In the genomic region with DNA sequence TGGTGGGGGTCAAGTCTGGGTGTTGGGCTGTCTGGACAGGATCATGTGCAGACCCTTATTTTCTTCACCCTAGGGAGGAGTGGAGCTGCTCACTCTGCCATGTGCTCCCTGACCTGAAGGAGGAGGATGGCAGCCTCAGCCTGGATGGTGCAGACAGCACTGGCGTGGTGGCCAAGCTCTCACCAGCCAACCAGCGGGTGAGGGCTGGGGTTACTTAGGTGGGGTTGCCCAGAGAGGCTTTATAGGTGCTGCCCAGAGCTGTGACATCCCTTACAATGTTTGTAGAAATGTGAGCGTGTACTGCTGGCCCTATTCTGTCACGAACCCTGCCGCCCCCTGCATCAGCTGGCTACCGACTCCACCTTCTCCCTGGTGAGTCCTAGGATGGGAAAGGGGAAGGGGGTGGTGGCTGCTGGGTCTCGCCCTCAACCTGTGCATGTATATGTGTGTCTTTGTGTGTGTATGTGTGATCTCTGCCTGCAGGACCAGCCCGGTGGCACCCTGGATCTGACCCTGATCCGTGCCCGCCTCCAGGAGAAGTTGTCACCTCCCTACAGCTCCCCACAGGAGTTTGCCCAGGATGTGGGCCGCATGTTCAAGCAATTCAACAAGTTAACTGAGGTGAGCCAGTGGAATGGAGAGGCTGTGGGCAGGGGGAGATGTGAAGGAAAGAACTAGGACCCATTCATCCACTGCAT, we compare ENCODE assay signal across 23 cellular contexts. TPM values are rescaled to one million over a fixed set of nuclear protein-coding genes. Genes with fewer than 3 reads are reported as not detected.
DNase-seq lines count a peak whose midpoint lies in the region; FAIRE-seq and TF ChIP-seq lines count a peak whose summit lies in the region.
"Had no signal": no experiment of that assay in that cellular context is flagged by ENCODE, and none has a peak within 500 bp of the region (broad histone marks: within the 10 kb centered on the region; RNA-seq: fewer than 3 reads in every experiment).

No MANE protein-coding gene starts in this region.

- H3K79me2 ChIP-seq in endothelial cell of umbilical vein (ENCODE audit: control insufficient read depth, insufficient read depth, low read length), result peaks cover 47% of the 10 kb centered on the region

- no peak overlapping the region for H2AFZ ChIP-seq in endothelial cell of umbilical vein (ENCODE audit: low read depth, low read length)

- H3K36me3 ChIP-seq in endothelial cell of umbilical vein (ENCODE audit: control insufficient read depth in 2 of 2, extremely low read depth in 1 of 2, insufficient read depth in 2 of 2, low read length in 2 of 2), result peaks cover 14 to 50% of the 10 kb centered on the region in 2 experiments
- peaks cover 46 to 69% (median 56%) of the 10 kb centered on the region in 4 donors for H3K36me3 ChIP-seq in sigmoid colon
- H3K36me3 ChIP-seq: uterus had no signal

- H3K27me3 Mint-ChIP-seq in activated naive CD4-positive, alpha-beta T cell treated with anti-CD3 and anti-CD28 coated beads, Interleukin-2, amount 50 U/mL, for 24 hours, result no peaks in the 10 kb centered on the region
- H3K27me3 Mint-ChIP-seq in activated naive CD4-positive, alpha-beta T cell treated with anti-CD3 and anti-CD28 coated beads, Interleukin-2, amount 10 ng/mL, durations not matched to agents 7 days and 5 days, result no peaks in the 10 kb centered on the region
- H3K27me3 Mint-ChIP-seq in activated CD4-positive, alpha-beta T cell treated with anti-CD3 and anti-CD28 coated beads, Interleukin-2, amount 10 ng/mL, durations not matched to agents 24 days and 14 days, result no peaks in the 10 kb centered on the region
- H3K27me3 Mint-ChIP-seq: activated T-helper 17 cell treated with anti-CD3 and anti-CD28 coated beads, Interleukin-2, amount 50 U/mL, for 72 hours had no signal

- no peak for TF ChIP-seq EP300 in sigmoid colon (IDR thresholded peaks at IDR 0.05)

- FAIRE-seq in endothelial cell of umbilical vein (lab: Jason Lieb, UNC), result no peak
- FAIRE-seq: keratinocyte had no signal

- H3K27me3 ChIP-seq in endothelial cell of umbilical vein (ENCODE audit: control insufficient read depth in 2 of 2, insufficient read depth in 2 of 2, low read length in 2 of 2) (no peaks in the 10 kb centered on the region), sigmoid colon (no peaks in the 10 kb centered on the region)
- H3K27me3 ChIP-seq: adrenal gland, BLaER1, SJSA1, uterus had no signal

- no peak for DNase-seq in activated naive CD4-positive, alpha-beta T cell treated with anti-CD3 and anti-CD28 coated beads, Interleukin-2, amount 10 ng/mL, durations not matched to agents 7 days and 5 days
- DNase-seq in endothelial cell of umbilical vein (ENCODE audit: low read depth, low spot score) (no peak), sigmoid colon (peak; percentile 64), Ammon's horn (ENCODE audit: low spot score) (no peak), NCI-H1694 (lab: John Stamatoyannopoulos, UW) (no peak)
- DNase-seq in activated CD4-positive, alpha-beta T cell treated with anti-CD3 and anti-CD28 coated beads, Interleukin-2, amount 10 ng/mL, durations not matched to agents 24 days and 14 days, result no peak
- DNase-seq: ACHN, COR-L47, cortex of kidney, H9, NCI-H1048, NCI-H187, NCI-H526, uterus had no signal

- no peak overlapping the region for H3K9ac ChIP-seq in endothelial cell of umbilical vein (replicated peaks; ENCODE audit: extremely low read depth, insufficient read depth, low read length)
- H3K9ac ChIP-seq: BLaER1 had no signal

- no peak overlapping the region for H3K4me3 ChIP-seq in endothelial cell of umbilical vein (replicated peaks in 1 of 3; ENCODE audit: insufficient read depth in 1 of 3, low read depth in 1 of 3, low read length in 3 of 3)
- H3K4me3 ChIP-seq in sigmoid colon, result no peak overlapping the region
- H3K4me3 ChIP-seq: adrenal gland, BLaER1, SJSA1, smooth muscle cell, uterus had no signal

- TF ChIP-seq POLR2A in endothelial cell of umbilical vein (IDR thresholded peaks at IDR 0.05; ENCODE audit: low read depth, low read length) (no peak), sigmoid colon (IDR thresholded peaks at IDR 0.05) (no peak)

- no peak overlapping the region for H3K4me3 Mint-ChIP-seq in activated naive CD4-positive, alpha-beta T cell treated with anti-CD3 and anti-CD28 coated beads, Interleukin-2, amount 50 U/mL, for 24 hours
- H3K4me3 Mint-ChIP-seq in activated naive CD4-positive, alpha-beta T cell treated with anti-CD3 and anti-CD28 coated beads, Interleukin-2, amount 10 ng/mL, durations not matched to agents 7 days and 5 days, result no peak overlapping the region
- H3K4me3 Mint-ChIP-seq in activated CD4-positive, alpha-beta T cell treated with anti-CD3 and anti-CD28 coated beads, Interleukin-2, amount 10 ng/mL, durations not matched to agents 24 days and 14 days, result no peak overlapping the region
- H3K4me3 Mint-ChIP-seq: activated T-helper 17 cell treated with anti-CD3 and anti-CD28 coated beads, Interleukin-2, amount 50 U/mL, for 72 hours; T-helper 1 cell treated with Interleukin-12 subunit alpha and Interleukin-12 subunit beta and Interleukin-4 antibody, amounts not matched to agents 30 μg/mL and 1 μg/mL, for 36 hours had no signal

- no peaks in the 10 kb centered on the region for H3K9me1 ChIP-seq in endothelial cell of umbilical vein (replicated peaks; ENCODE audit: control insufficient read depth, extremely low read depth, insufficient read depth, low read length)

- peaks cover 34% of the 10 kb centered on the region for H3K4me1 Mint-ChIP-seq in activated naive CD4-positive, alpha-beta T cell treated with anti-CD3 and anti-CD28 coated beads, Interleukin-2, amount 50 U/mL, for 24 hours
- H3K4me1 Mint-ChIP-seq in activated naive CD4-positive, alpha-beta T cell treated with anti-CD3 and anti-CD28 coated beads, Interleukin-2, amount 10 ng/mL, durations not matched to agents 7 days and 5 days, result peaks cover 47% of the 10 kb centered on the region
- H3K4me1 Mint-ChIP-seq in activated CD4-positive, alpha-beta T cell treated with anti-CD3 and anti-CD28 coated beads, Interleukin-2, amount 10 ng/mL, durations not matched to agents 24 days and 14 days, result peaks cover 41% of the 10 kb centered on the region

- CTCF ChIA-PET in activated naive CD4-positive, alpha-beta T cell treated with anti-CD3 and anti-CD28 coated beads, Interleukin-2, amount 10 ng/mL, durations not matched to agents 7 days and 5 days (lab: Charles Lee), result interaction anchor here (1.5 kb wide), 1 partner anchor 30 kb away, joined by 7 read pairs; the partner anchor contains the start of gene ZBTB45
- CTCF ChIA-PET in endothelial cell of umbilical vein (lab: Charles Lee), result interaction anchor here (1.4 kb wide), 1 partner anchor 30 kb away, joined by 6 read pairs; the partner anchor contains the start of gene ZBTB45

- H3K27ac Mint-ChIP-seq in activated naive CD4-positive, alpha-beta T cell treated with anti-CD3 and anti-CD28 coated beads, Interleukin-2, amount 50 U/mL, for 24 hours, result peak overlapping the region; percentile 90
- no peak overlapping the region for H3K27ac Mint-ChIP-seq in activated naive CD4-positive, alpha-beta T cell treated with anti-CD3 and anti-CD28 coated beads, Interleukin-2, amount 10 ng/mL, durations not matched to agents 7 days and 5 days
- H3K27ac Mint-ChIP-seq in activated CD4-positive, alpha-beta T cell treated with anti-CD3 and anti-CD28 coated beads, Interleukin-2, amount 10 ng/mL, durations not matched to agents 24 days and 14 days, result no peak overlapping the region
- H3K27ac Mint-ChIP-seq: activated T-helper 17 cell treated with anti-CD3 and anti-CD28 coated beads, Interleukin-2, amount 50 U/mL, for 72 hours; T-helper 1 cell treated with Interleukin-12 subunit alpha and Interleukin-12 subunit beta and Interleukin-4 antibody, amounts not matched to agents 30 μg/mL and 1 μg/mL, for 36 hours had no signal

- TF ChIP-seq CTCF in VCaP (conservative IDR thresholded peaks at IDR 0.05) (no peak), endothelial cell of umbilical vein (IDR thresholded peaks at IDR 0.05; ENCODE audit: extremely low read depth in 1 of 2, insufficient read depth in 1 of 2, low read depth in 1 of 2, low read length in 2 of 2) (no peak), sigmoid colon (IDR thresholded peaks at IDR 0.05) (no peak)

- H3K9me3 ChIP-seq in endothelial cell of umbilical vein (replicated peaks; ENCODE audit: control insufficient read depth, insufficient read depth, low read length) (no peaks in the 10 kb centered on the region), sigmoid colon (no peaks in the 10 kb centered on the region)
- H3K9me3 ChIP-seq: adrenal gland, BLaER1, uterus had no signal

- BruUV-seq in endothelial cell of umbilical vein (replicated peaks; lab: Mats Ljungman, UMichigan), result TSS peak; percentile 19

- intact Hi-C loops in endothelial cell of umbilical vein (cut with micrococcal nuclease), result no loop called here
- intact Hi-C loops in sigmoid colon (cut with DNase I), result no loop called here
- intact Hi-C loops in activated CD4-positive, alpha-beta T cell treated with anti-CD3 and anti-CD28 coated beads, Interleukin-2, amount 10 ng/mL, durations not matched to agents 24 days and 14 days (cut with micrococcal nuclease), result no loop called here

- H3K4me2 ChIP-seq in endothelial cell of umbilical vein (ENCODE audit: insufficient read depth, low read length), result no peak overlapping the region
- H3K4me2 ChIP-seq: BLaER1, smooth muscle cell had no signal

- peaks cover 33% of the 10 kb centered on the region for H3K36me3 Mint-ChIP-seq in activated naive CD4-positive, alpha-beta T cell treated with anti-CD3 and anti-CD28 coated beads, Interleukin-2, amount 50 U/mL, for 24 hours
- peaks cover 67% of the 10 kb centered on the region for H3K36me3 Mint-ChIP-seq in activated naive CD4-positive, alpha-beta T cell treated with anti-CD3 and anti-CD28 coated beads, Interleukin-2, amount 10 ng/mL, durations not matched to agents 7 days and 5 days
- peaks cover 83% of the 10 kb centered on the region for H3K36me3 Mint-ChIP-seq in activated CD4-positive, alpha-beta T cell treated with anti-CD3 and anti-CD28 coated beads, Interleukin-2, amount 10 ng/mL, durations not matched to agents 24 days and 14 days (ENCODE audit: low read depth)

- peaks cover 25% of the 10 kb centered on the region for H3K4me1 ChIP-seq in endothelial cell of umbilical vein (ENCODE audit: control insufficient read depth, extremely low read depth, insufficient read depth, low read length)
- peaks cover 0 to 43% (median 36%) of the 10 kb centered on the region in 4 donors for H3K4me1 ChIP-seq in sigmoid colon

- H3K9me3 Mint-ChIP-seq in activated naive CD4-positive, alpha-beta T cell treated with anti-CD3 and anti-CD28 coated beads, Interleukin-2, amount 50 U/mL, for 24 hours, result no peaks in the 10 kb centered on the region
- no peaks in the 10 kb centered on the region for H3K9me3 Mint-ChIP-seq in activated naive CD4-positive, alpha-beta T cell treated with anti-CD3 and anti-CD28 coated beads, Interleukin-2, amount 10 ng/mL, durations not matched to agents 7 days and 5 days
- no peaks in the 10 kb centered on the region for H3K9me3 Mint-ChIP-seq in activated CD4-positive, alpha-beta T cell treated with anti-CD3 and anti-CD28 coated beads, Interleukin-2, amount 10 ng/mL, durations not matched to agents 24 days and 14 days
- H3K9me3 Mint-ChIP-seq: activated T-helper 17 cell treated with anti-CD3 and anti-CD28 coated beads, Interleukin-2, amount 50 U/mL, for 72 hours; H9; T-helper 1 cell treated with Interleukin-12 subunit alpha and Interleukin-12 subunit beta and Interleukin-4 antibody, amounts not matched to agents 30 μg/mL and 1 μg/mL, for 36 hours had no signal

- H3K27ac ChIP-seq in VCaP (0 out of 2 replicates have a peak overlapping the region, but pooled peaks have one; percentile 11), endothelial cell of umbilical vein (ENCODE audit: insufficient read depth, low read depth, low read length) (no peak overlapping the region), sigmoid colon (no peak overlapping the region)
- H3K27ac ChIP-seq: adrenal gland, BLaER1, SJSA1, uterus had no signal

- WGBS in sigmoid colon, 2 donors, result 88 to 92% methylated on average over 11 of the region's 11 CpGs

- POLR2A ChIA-PET in endothelial cell of umbilical vein (lab: Charles Lee), result interaction anchor here (0.6 kb wide), 1 partner anchor 25 kb away, joined by 5 read pairs; no protein-coding TSS in a partner anchor

- dilution Hi-C loops in endothelial cell of umbilical vein (cut with MboI; ENCODE audit: extremely low pct_ligation_motif_present, low sequenced_read_pairs), result no loop called here

- H4K20me1 ChIP-seq in endothelial cell of umbilical vein (replicated peaks; ENCODE audit: control insufficient read depth, extremely low read depth, insufficient read depth, low read length), result peaks cover 4% of the 10 kb centered on the region

RNA-seq across cellular contexts. Expression of gene CHMP2A, which starts 5.1 kb away (rescaled TPM):
- total RNA-seq in endothelial cell of umbilical vein (96.8 and 105 TPM in 2 replicates), sigmoid colon (100 to 1,000 TPM; 101 to 144 (median 136) TPM)
- polyA plus RNA-seq in endothelial cell of umbilical vein (126 and 150 TPM in 2 replicates), sigmoid colon (100 to 1,000 TPM; 196 to 372 (median 300) TPM)
- polyA plus RNA-seq in endothelial cell of umbilical vein (2011; cell fraction: cytosol; rRNA removed), result 177 and 193 TPM in 2 replicates
- polyA plus RNA-seq in endothelial cell of umbilical vein (2011; cell fraction: nucleus; rRNA removed), result 97.8 and 107 TPM in 2 replicates
- polyA plus RNA-seq in endothelial cell of umbilical vein (2012), result 117 and 164 TPM in 2 replicates
- 114 and 117 TPM in 2 replicates for polyA minus RNA-seq in endothelial cell of umbilical vein
- polyA minus RNA-seq in endothelial cell of umbilical vein (2011; cell fraction: cytosol; rRNA and poly(A)+ RNA removed), result 73.7 TPM
- 19.9 and 22.4 TPM in 2 replicates for polyA minus RNA-seq in endothelial cell of umbilical vein (2011; cell fraction: nucleus; rRNA and poly(A)+ RNA removed)
- 108 and 114 TPM in 2 replicates for total RNA-seq in activated CD4-positive, alpha-beta T cell treated with anti-CD3 and anti-CD28 coated beads, Interleukin-2, amount 10 ng/mL, durations not matched to agents 24 days and 14 days

RNA-seq across cellular contexts. Expression of gene TRIM28, which starts 5.9 kb away (rescaled TPM):
- total RNA-seq in endothelial cell of umbilical vein, result 377 and 429 TPM in 2 replicates
- 521 and 593 TPM in 2 replicates for polyA plus RNA-seq in endothelial cell of umbilical vein
- polyA plus RNA-seq in endothelial cell of umbilical vein (2011; cell fraction: cytosol; rRNA removed), result 366 and 385 TPM in 2 replicates
- 654 and 696 TPM in 2 replicates for polyA plus RNA-seq in endothelial cell of umbilical vein (2011; cell fraction: nucleus; rRNA removed)
- polyA plus RNA-seq in endothelial cell of umbilical vein (2012), result 600 and 631 TPM in 2 replicates
- 702 and 1,022 TPM in 2 replicates for polyA minus RNA-seq in endothelial cell of umbilical vein
- 571 TPM for polyA minus RNA-seq in endothelial cell of umbilical vein (2011; cell fraction: cytosol; rRNA and poly(A)+ RNA removed)
- polyA minus RNA-seq in endothelial cell of umbilical vein (2011; cell fraction: nucleus; rRNA and poly(A)+ RNA removed), result 298 and 308 TPM in 2 replicates
- 100 to 1,000 TPM; 157 to 236 (median 207) TPM for total RNA-seq in sigmoid colon
- polyA plus RNA-seq in sigmoid colon, result 100 to 1,000 TPM in 2 of 3 donors, 10 to 100 TPM in 1; 84.8 to 223 (median 150) TPM
- total RNA-seq in activated CD4-positive, alpha-beta T cell treated with anti-CD3 and anti-CD28 coated beads, Interleukin-2, amount 10 ng/mL, durations not matched to agents 24 days and 14 days, result 689 and 698 TPM in 2 replicates

RNA-seq across cellular contexts. Expression of gene UBE2M, which starts 8.6 kb away (rescaled TPM):
- total RNA-seq in endothelial cell of umbilical vein, result 102 and 106 TPM in 2 replicates
- polyA plus RNA-seq in endothelial cell of umbilical vein, result 86.6 and 87.8 TPM in 2 replicates
- polyA plus RNA-seq in endothelial cell of umbilical vein (2011; cell fraction: cytosol; rRNA removed), result 88.2 and 98.9 TPM in 2 replicates
- 69.9 and 79.3 TPM in 2 replicates for polyA plus RNA-seq in endothelial cell of umbilical vein (2011; cell fraction: nucleus; rRNA removed)
- polyA plus RNA-seq in endothelial cell of umbilical vein (2012), result 94.9 and 96.3 TPM in 2 replicates
- polyA minus RNA-seq in endothelial cell of umbilical vein, result 81.4 and 123 TPM in 2 replicates
- polyA minus RNA-seq in endothelial cell of umbilical vein (2011; cell fraction: cytosol; rRNA and poly(A)+ RNA removed), result 106 TPM
- polyA minus RNA-seq in endothelial cell of umbilical vein (2011; cell fraction: nucleus; rRNA and poly(A)+ RNA removed), result 19.2 and 22.9 TPM in 2 replicates
- total RNA-seq in sigmoid colon, result 10 to 100 TPM; 22.4 to 37.5 (median 30.3) TPM
- polyA plus RNA-seq in sigmoid colon, result 10 to 100 TPM; 48.0 to 58.5 (median 57.8) TPM
- total RNA-seq in activated CD4-positive, alpha-beta T cell treated with anti-CD3 and anti-CD28 coated beads, Interleukin-2, amount 10 ng/mL, durations not matched to agents 24 days and 14 days, result 161 and 175 TPM in 2 replicates

RNA-seq across cellular contexts. Expression of gene MZF1, which starts 23.3 kb away (rescaled TPM):
- total RNA-seq in endothelial cell of umbilical vein, result 18.8 and 26.4 TPM in 2 replicates
- 30.8 and 39.1 TPM in 2 replicates for polyA plus RNA-seq in endothelial cell of umbilical vein
- 5.7 and 9.6 TPM in 2 replicates for polyA plus RNA-seq in endothelial cell of umbilical vein (2011; cell fraction: cytosol; rRNA removed)
- polyA plus RNA-seq in endothelial cell of umbilical vein (2011; cell fraction: nucleus; rRNA removed), result 132 and 152 TPM in 2 replicates
- polyA plus RNA-seq in endothelial cell of umbilical vein (2012), result 10.1 and 10.9 TPM in 2 replicates
- polyA minus RNA-seq in endothelial cell of umbilical vein, result 18.9 and 19.7 TPM in 2 replicates
- polyA minus RNA-seq in endothelial cell of umbilical vein (2011; cell fraction: cytosol; rRNA and poly(A)+ RNA removed), result 12.1 TPM
- 34.9 and 36.9 TPM in 2 replicates for polyA minus RNA-seq in endothelial cell of umbilical vein (2011; cell fraction: nucleus; rRNA and poly(A)+ RNA removed)
- total RNA-seq in sigmoid colon, result 10 to 100 TPM; 13.6 to 31.5 (median 20.1) TPM
- polyA plus RNA-seq in sigmoid colon, result 10 to 100 TPM in 1 of 3 donors, 1 to 10 TPM in 2; 5.8 to 28.7 (median 9.0) TPM
- 21.6 and 23.7 TPM in 2 replicates for total RNA-seq in activated CD4-positive, alpha-beta T cell treated with anti-CD3 and anti-CD28 coated beads, Interleukin-2, amount 10 ng/mL, durations not matched to agents 24 days and 14 days

RNA-seq across cellular contexts. Expression of gene ZBTB45, which starts 30.2 kb away (rescaled TPM):
- 21.8 TPM in 2 replicates for total RNA-seq in endothelial cell of umbilical vein
- polyA plus RNA-seq in endothelial cell of umbilical vein, result 17.8 and 25.3 TPM in 2 replicates
- polyA plus RNA-seq in endothelial cell of umbilical vein (2011; cell fraction: cytosol; rRNA removed), result 6.6 and 9.8 TPM in 2 replicates
- polyA plus RNA-seq in endothelial cell of umbilical vein (2011; cell fraction: nucleus; rRNA removed), result 10.6 and 12.3 TPM in 2 replicates
- polyA plus RNA-seq in endothelial cell of umbilical vein (2012), result 9.5 and 13.9 TPM in 2 replicates
- 7.1 and 11.5 TPM in 2 replicates for polyA minus RNA-seq in endothelial cell of umbilical vein
- polyA minus RNA-seq in endothelial cell of umbilical vein (2011; cell fraction: cytosol; rRNA and poly(A)+ RNA removed), result 7.9 TPM
- polyA minus RNA-seq in endothelial cell of umbilical vein (2011; cell fraction: nucleus; rRNA and poly(A)+ RNA removed), result 10.5 and 18.6 TPM in 2 replicates
- 10 to 100 TPM in 1 of 4 donors, 1 to 10 TPM in 3; 7.6 to 13.8 (median 8.4) TPM for total RNA-seq in sigmoid colon
- 10 to 100 TPM in 1 of 3 donors, 1 to 10 TPM in 2; 4.9 to 10.2 (median 6.0) TPM for polyA plus RNA-seq in sigmoid colon
- total RNA-seq in activated CD4-positive, alpha-beta T cell treated with anti-CD3 and anti-CD28 coated beads, Interleukin-2, amount 10 ng/mL, durations not matched to agents 24 days and 14 days, result 16.8 and 17.5 TPM in 2 replicates
